Comparison of ENCODE assay signal across 8 cellular contexts in the genomic region with DNA sequence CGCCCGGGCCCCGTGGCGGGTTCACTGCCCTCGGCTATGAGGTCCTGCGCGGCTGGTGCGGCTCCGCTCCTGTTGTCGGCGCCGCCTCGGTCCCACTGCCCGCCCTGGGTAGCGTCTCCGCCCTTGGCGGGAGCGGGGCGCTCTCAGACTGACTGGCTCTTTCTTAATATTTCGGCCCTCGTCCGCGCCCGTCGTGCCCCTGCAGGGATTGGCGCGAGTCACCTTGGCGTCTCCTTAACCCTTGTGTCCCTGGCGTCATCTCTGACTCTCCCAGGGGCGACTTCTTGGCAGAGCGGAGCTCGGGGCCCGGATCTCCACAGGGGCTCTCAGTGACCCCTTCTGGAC. TPM values are rescaled to one million over a fixed set of nuclear protein-coding genes. Genes with fewer than 3 reads are reported as not detected.
A peak's percentile ranks its signal among the peaks of the same experiment; 100 is the strongest.
DNase-seq lines count a peak whose midpoint lies in the region; ATAC-seq and TF ChIP-seq lines count a peak whose summit lies in the region.

No MANE protein-coding gene starts in this region.

- in situ Hi-C loops in gastrocnemius medialis (cut with MboI; ENCODE audit: low sequenced_read_pairs in 4 of 4) = no loop called here

- peaks cover 54% of the 10 kb centered on the region for H3K36me3 ChIP-seq in BE2C
- peaks cover 0 to 11% of the 10 kb centered on the region in 2 donors for H3K36me3 ChIP-seq in gastrocnemius medialis

- TF ChIP-seq CTCF in BE2C (IDR thresholded peaks at IDR 0.05; ENCODE audit: low read depth, low read length) (no peak), gastrocnemius medialis (IDR thresholded peaks at IDR 0.05 in 4 of 5, conservative IDR thresholded peaks at IDR 0.05 in 1 of 5) (no peak)

- intact Hi-C loops in left cardiac atrium (cut with DNase I) (no loop called here), gastrocnemius medialis (cut with DNase I; ENCODE audit: low total_unique reads) (loop anchor here (2.0 to 10.0 kb wide), 2 partner anchors 67 to 1715 kb away; no protein-coding TSS in a partner anchor)

- TF ChIP-seq POLR2A in gastrocnemius medialis (IDR thresholded peaks at IDR 0.05) = no peak

- peaks cover 4% of the 10 kb centered on the region; the same call in 1 of the 2 replicates for H3K4me1 ChIP-seq in BE2C
- H3K4me1 ChIP-seq in gastrocnemius medialis = peaks cover 33% of the 10 kb centered on the region in 2 donors

- H3K4me1 Mint-ChIP-seq in IgD-negative memory B cell = peaks cover 28 to 42% (median 29%) of the 10 kb centered on the region in 3 donors

- H3K9me3 Mint-ChIP-seq in IgD-negative memory B cell = peaks cover 0 to 1% (median 0%) of the 10 kb centered on the region in 3 donors

- H3K27me3 ChIP-seq in BE2C (no peaks in the 10 kb centered on the region), gastrocnemius medialis (no peaks in the 10 kb centered on the region)

- peaks cover 6% of the 10 kb centered on the region for H3K27me3 Mint-ChIP-seq in IgD-negative memory B cell

- H3K4me3 ChIP-seq in BE2C (ENCODE audit: low read depth, low read length) (peak overlapping the region; percentile 99), gastrocnemius medialis (peak overlapping the region; percentile 72 to 94 (median 84))

- ATAC-seq in left cardiac atrium (peak in 1 of 2 donors; percentile 0), gastrocnemius medialis (no peak), GM18498 (IDR thresholded peaks at IDR 0.05; ENCODE audit: unreplicated experiment) (no peak)

- H3K9me3 ChIP-seq in BE2C = no peaks in the 10 kb centered on the region
- no peaks in the 10 kb centered on the region for H3K9me3 ChIP-seq in gastrocnemius medialis

- H3K36me3 Mint-ChIP-seq in IgD-negative memory B cell = peaks cover 14% of the 10 kb centered on the region

- peak overlapping the region; percentile 94 to 100 (median 96) for H3K27ac ChIP-seq in gastrocnemius medialis

- H3K4me3 Mint-ChIP-seq in IgD-negative memory B cell = peak overlapping the region; percentile 93 to 100 (median 98)

- DNase-seq in BE2C = peak; percentile 54
- DNase-seq in activated naive CD4-positive, alpha-beta T cell treated with anti-CD3 and anti-CD28 coated beads, Interleukin-2, amount 50 U/mL, for 16 hours = peak; percentile 45
- peak; percentile 72 for DNase-seq in left cardiac atrium
- peak; percentile 36 to 72 for DNase-seq in gastrocnemius medialis
- no peak for DNase-seq in GDM1 (lab: John Stamatoyannopoulos, UW)
- no peak for DNase-seq in effector CD4-positive, alpha-beta T cell

- peak overlapping the region; percentile 98 to 100 (median 100) for H3K27ac Mint-ChIP-seq in IgD-negative memory B cell

RNA-seq across cellular contexts. Expression of a gene that starts 1.3 kb away (rescaled TPM):
- polyA plus RNA-seq in BE2C (2012; ENCODE audit: insufficient read depth, insufficient read length, low read depth) = 1,938 TPM
- 2,664 TPM for polyA plus RNA-seq in IgD-negative memory B cell
- total RNA-seq in left cardiac atrium = 100 to 1,000 TPM; 343 to 402 TPM
- total RNA-seq in gastrocnemius medialis = 100 to 1,000 TPM; 121 to 177 (median 174) TPM

Comparison
In these comparisons a context has a peak if more than half of its experiments do, and no peak if none do; other contexts are left out.
1. DNase-seq: peak in BE2C (single experiment), activated naive CD4-positive, alpha-beta T cell treated with anti-CD3 and anti-CD28 coated beads, Interleukin-2, amount 50 U/mL, for 16 hours (single experiment), left cardiac atrium (single experiment) and gastrocnemius medialis (2 of 2); none in GDM1 (single experiment) and effector CD4-positive, alpha-beta T cell (single experiment).